In the genomic region with DNA sequence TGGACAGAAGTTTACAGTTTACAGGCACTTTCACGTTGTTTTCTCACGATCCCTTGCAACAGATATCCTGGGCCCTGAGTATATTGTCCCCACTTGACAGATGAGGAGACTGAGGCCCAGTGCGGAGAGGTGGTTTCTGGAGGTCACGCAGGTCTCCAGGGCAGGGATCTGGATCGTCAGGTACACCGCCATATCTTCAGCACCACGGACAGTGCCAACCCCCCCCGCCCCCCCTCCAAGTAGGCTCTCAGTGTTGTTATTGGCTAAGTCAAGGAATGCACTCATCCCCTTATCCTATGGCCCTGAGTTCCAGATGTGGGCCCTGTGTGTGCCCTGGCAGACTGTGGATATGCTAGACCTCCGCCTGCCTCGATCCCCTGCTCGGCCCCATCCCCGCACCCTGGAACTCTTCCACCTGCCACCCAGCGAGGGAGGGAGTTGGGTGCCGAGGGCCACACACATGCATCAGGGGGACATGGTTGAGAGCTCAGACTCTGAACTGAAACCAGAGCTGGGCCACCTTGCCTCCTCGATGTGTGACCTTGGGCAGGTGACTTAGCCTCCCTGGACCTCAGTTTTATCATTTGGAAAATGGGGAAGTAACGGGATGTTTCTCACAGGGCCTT, we compare ENCODE assay signal across 1 cellular context.
TF ChIP-seq lines count a peak whose summit lies in the region.

No MANE protein-coding gene starts in this region.

TF ChIP-seq in K562, 482 proteins besides CTCF, POLR2A, EP300 and RAD21 (continued from another document):
- TF ChIP-seq TRIM28 (IDR thresholded peaks at IDR 0.05) (no peak), YY1 (IDR thresholded peaks at IDR 0.05; ENCODE audit: borderline replicate concordance in 1 of 3, control insufficient read depth in 1 of 3, extremely low read depth in 1 of 3, insufficient read depth in 3 of 3, insufficient read length in 1 of 3, insufficient replicate concordance in 2 of 3, low read depth in 1 of 3, low read length in 2 of 3) (peak in 1 of 3 experiments; percentile 44), TBL1XR1 (IDR thresholded peaks at IDR 0.05; ENCODE audit: low read length in 2 of 2) (no peak), NR3C1 (CRISPR knock-in tag; IDR thresholded peaks at IDR 0.05) (no peak), ZNF134 (CRISPR knock-in tag; conservative IDR thresholded peaks at IDR 0.05) (no peak), MIER1 (IDR thresholded peaks at IDR 0.05; ENCODE audit: low read depth) (peak; percentile 71), MYC (IDR thresholded peaks at IDR 0.05; ENCODE audit: low read depth, low read length) (no peak), MYC (CRISPR knock-in tag; IDR thresholded peaks at IDR 0.05; ENCODE audit: borderline replicate concordance, low read depth) (no peak), ZBTB34 (CRISPR knock-in tag; IDR thresholded peaks at IDR 0.05) (no peak), ZNF217 (CRISPR knock-in tag; IDR thresholded peaks at IDR 0.05) (no peak), ILF3 (IDR thresholded peaks at IDR 0.05; ENCODE audit: borderline replicate concordance) (no peak), ZNF431 (CRISPR knock-in tag; IDR thresholded peaks at IDR 0.05) (no peak), ZNF766 (CRISPR knock-in tag; conservative IDR thresholded peaks at IDR 0.05) (0 out of 2 replicates have a peak, but pooled peaks have one; percentile 22), ZNF785 (CRISPR knock-in tag; IDR thresholded peaks at IDR 0.05) (no peak), ZNF395 (CRISPR knock-in tag; IDR thresholded peaks at IDR 0.05) (no peak), TEAD2 (tag; IDR thresholded peaks at IDR 0.05) (no peak), DMBX1 (CRISPR knock-in tag; IDR thresholded peaks at IDR 0.05; ENCODE audit: borderline replicate concordance) (no peak), RBFOX2 (IDR thresholded peaks at IDR 0.05; ENCODE audit: low read depth, low read length) (no peak), ZSCAN32 (CRISPR knock-in tag; IDR thresholded peaks at IDR 0.05) (no peak), SETDB1 (IDR thresholded peaks at IDR 0.05; ENCODE audit: low read length) (no peak), RBM25 (IDR thresholded peaks at IDR 0.05; ENCODE audit: low read depth, low read length, severe bottlenecking) (peak; percentile 17), ZNF589 (CRISPR knock-in tag; IDR thresholded peaks at IDR 0.05; ENCODE audit: low read depth) (no peak), EHMT2 (IDR thresholded peaks at IDR 0.05) (peak; percentile 66), ZNF407 (IDR thresholded peaks at IDR 0.05; ENCODE audit: low read depth) (no peak), PBX2 (CRISPR knock-in tag; IDR thresholded peaks at IDR 0.05; ENCODE audit: low read depth) (no peak), PBX2 (tag; conservative IDR thresholded peaks at IDR 0.05; ENCODE audit: low read depth) (no peak), ZNF24 (IDR thresholded peaks at IDR 0.05) (no peak), TCFL5 (CRISPR knock-in tag; conservative IDR thresholded peaks at IDR 0.05) (no peak)
- TF ChIP-seq, protein P1, sequence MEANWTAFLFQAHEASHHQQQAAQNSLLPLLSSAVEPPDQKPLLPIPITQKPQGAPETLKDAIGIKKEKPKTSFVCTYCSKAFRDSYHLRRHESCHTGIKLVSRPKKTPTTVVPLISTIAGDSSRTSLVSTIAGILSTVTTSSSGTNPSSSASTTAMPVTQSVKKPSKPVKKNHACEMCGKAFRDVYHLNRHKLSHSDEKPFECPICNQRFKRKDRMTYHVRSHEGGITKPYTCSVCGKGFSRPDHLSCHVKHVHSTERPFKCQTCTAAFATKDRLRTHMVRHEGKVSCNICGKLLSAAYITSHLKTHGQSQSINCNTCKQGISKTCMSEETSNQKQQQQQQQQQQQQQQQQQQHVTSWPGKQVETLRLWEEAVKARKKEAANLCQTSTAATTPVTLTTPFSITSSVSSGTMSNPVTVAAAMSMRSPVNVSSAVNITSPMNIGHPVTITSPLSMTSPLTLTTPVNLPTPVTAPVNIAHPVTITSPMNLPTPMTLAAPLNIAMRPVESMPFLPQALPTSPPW (CRISPR knock-in tag; IDR thresholded peaks at IDR 0.05): peak; percentile 92
- TF ChIP-seq, protein P2, sequence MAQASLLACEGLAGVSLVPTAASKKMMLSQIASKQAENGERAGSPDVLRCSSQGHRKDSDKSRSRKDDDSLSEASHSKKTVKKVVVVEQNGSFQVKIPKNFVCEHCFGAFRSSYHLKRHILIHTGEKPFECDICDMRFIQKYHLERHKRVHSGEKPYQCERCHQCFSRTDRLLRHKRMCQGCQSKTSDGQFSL (CRISPR knock-in tag; IDR thresholded peaks at IDR 0.05): peak; percentile 53; the same call in 1 of the 2 replicates
- TF ChIP-seq, protein P2 (tag; IDR thresholded peaks at IDR 0.05): peak in 1 of 2 experiments; percentile 88; a peak in 2 of 4 replicates
- TF ChIP-seq, protein P3, sequence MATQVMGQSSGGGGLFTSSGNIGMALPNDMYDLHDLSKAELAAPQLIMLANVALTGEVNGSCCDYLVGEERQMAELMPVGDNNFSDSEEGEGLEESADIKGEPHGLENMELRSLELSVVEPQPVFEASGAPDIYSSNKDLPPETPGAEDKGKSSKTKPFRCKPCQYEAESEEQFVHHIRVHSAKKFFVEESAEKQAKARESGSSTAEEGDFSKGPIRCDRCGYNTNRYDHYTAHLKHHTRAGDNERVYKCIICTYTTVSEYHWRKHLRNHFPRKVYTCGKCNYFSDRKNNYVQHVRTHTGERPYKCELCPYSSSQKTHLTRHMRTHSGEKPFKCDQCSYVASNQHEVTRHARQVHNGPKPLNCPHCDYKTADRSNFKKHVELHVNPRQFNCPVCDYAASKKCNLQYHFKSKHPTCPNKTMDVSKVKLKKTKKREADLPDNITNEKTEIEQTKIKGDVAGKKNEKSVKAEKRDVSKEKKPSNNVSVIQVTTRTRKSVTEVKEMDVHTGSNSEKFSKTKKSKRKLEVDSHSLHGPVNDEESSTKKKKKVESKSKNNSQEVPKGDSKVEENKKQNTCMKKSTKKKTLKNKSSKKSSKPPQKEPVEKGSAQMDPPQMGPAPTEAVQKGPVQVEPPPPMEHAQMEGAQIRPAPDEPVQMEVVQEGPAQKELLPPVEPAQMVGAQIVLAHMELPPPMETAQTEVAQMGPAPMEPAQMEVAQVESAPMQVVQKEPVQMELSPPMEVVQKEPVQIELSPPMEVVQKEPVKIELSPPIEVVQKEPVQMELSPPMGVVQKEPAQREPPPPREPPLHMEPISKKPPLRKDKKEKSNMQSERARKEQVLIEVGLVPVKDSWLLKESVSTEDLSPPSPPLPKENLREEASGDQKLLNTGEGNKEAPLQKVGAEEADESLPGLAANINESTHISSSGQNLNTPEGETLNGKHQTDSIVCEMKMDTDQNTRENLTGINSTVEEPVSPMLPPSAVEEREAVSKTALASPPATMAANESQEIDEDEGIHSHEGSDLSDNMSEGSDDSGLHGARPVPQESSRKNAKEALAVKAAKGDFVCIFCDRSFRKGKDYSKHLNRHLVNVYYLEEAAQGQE (CRISPR knock-in tag; IDR thresholded peaks at IDR 0.05; ENCODE audit: low read depth): peak; percentile 88
TF ChIP-seq in K562: peak in this region for 8.
